Comparison of ENCODE assay signal across 17 cellular contexts in genomic region chr11:45528435-45528834, GRCh38.
A peak's percentile ranks its signal among the peaks of the same experiment; 100 is the strongest.
DNase-seq lines count a peak whose midpoint lies in the region; ATAC-seq and TF ChIP-seq lines count a peak whose summit lies in the region.
"Had no signal": no experiment of that assay in that cellular context is flagged by ENCODE, and none has a peak within 500 bp of the region (broad histone marks: within the 10 kb centered on the region; RNA-seq: fewer than 3 reads in every experiment).

No MANE protein-coding gene starts in this region.

- no peak overlapping the region for H3K4me3 Mint-ChIP-seq in activated naive CD8-positive, alpha-beta T cell treated with anti-CD3 and anti-CD28 coated beads, Interleukin-2, amount 50 U/mL, for 24 hours
- H3K4me3 Mint-ChIP-seq in activated naive CD8-positive, alpha-beta T cell treated with anti-CD3 and anti-CD28 coated beads for 36 hours: no peak overlapping the region
- H3K4me3 Mint-ChIP-seq: CD4-positive, alpha-beta T cell; HFFc6; IgD-negative memory B cell had no signal

- H3K27ac ChIP-seq in BLaER1 treated with 17β-estradiol and CSF1 and Interleukin-3, amounts not matched to agents 10 nM and 100 nM: peak overlapping the region in 1 of 11 experiments; percentile 26; a peak in 1 of 22 replicates
- H3K27ac ChIP-seq in tibial artery: no peak overlapping the region
- H3K27ac ChIP-seq: C4-2B had no signal

- H3K9me3 Mint-ChIP-seq in activated naive CD8-positive, alpha-beta T cell treated with anti-CD3 and anti-CD28 coated beads, Interleukin-2, amount 50 U/mL, for 24 hours: peaks cover 7% of the 10 kb centered on the region
- no peaks in the 10 kb centered on the region for H3K9me3 Mint-ChIP-seq in activated naive CD8-positive, alpha-beta T cell treated with anti-CD3 and anti-CD28 coated beads for 36 hours
- H3K9me3 Mint-ChIP-seq: HFFc6 had no signal

- H4K20me1 ChIP-seq in BLaER1 treated with 17β-estradiol and CSF1 and Interleukin-3, amounts not matched to agents 10 nM and 100 nM: no peaks in the 10 kb centered on the region; a peak in 1 of 22 replicates
- H4K20me1 ChIP-seq in Loucy (ENCODE audit: insufficient read depth, low read length, poor library complexity, severe bottlenecking): no peaks in the 10 kb centered on the region

- peak overlapping the region; percentile 65 for H3K27ac Mint-ChIP-seq in activated naive CD8-positive, alpha-beta T cell treated with anti-CD3 and anti-CD28 coated beads, Interleukin-2, amount 50 U/mL, for 24 hours
- H3K27ac Mint-ChIP-seq in activated naive CD8-positive, alpha-beta T cell treated with anti-CD3 and anti-CD28 coated beads for 36 hours: no peak overlapping the region
- H3K27ac Mint-ChIP-seq: CD4-positive, alpha-beta T cell; HFFc6; IgD-negative memory B cell had no signal

- H3K36me3 ChIP-seq in BLaER1 treated with 17β-estradiol and CSF1 and Interleukin-3, amounts not matched to agents 10 nM and 100 nM: no peaks in the 10 kb centered on the region
- H3K36me3 ChIP-seq in Loucy (ENCODE audit: insufficient read depth, low read length): no peaks in the 10 kb centered on the region
- no peaks in the 10 kb centered on the region for H3K36me3 ChIP-seq in tibial artery
- H3K36me3 ChIP-seq: BE2C had no signal

- peaks cover 2% of the 10 kb centered on the region for H3K27me3 Mint-ChIP-seq in activated naive CD8-positive, alpha-beta T cell treated with anti-CD3 and anti-CD28 coated beads, Interleukin-2, amount 50 U/mL, for 24 hours
- peaks cover 13% of the 10 kb centered on the region for H3K27me3 Mint-ChIP-seq in activated naive CD8-positive, alpha-beta T cell treated with anti-CD3 and anti-CD28 coated beads for 36 hours

- intact Hi-C loops in tibial artery (cut with DNase I; ENCODE audit: low total_unique reads): no loop called here

- H2AFZ ChIP-seq in Loucy (ENCODE audit: low read length): no peak overlapping the region

- DNase-seq in activated naive CD8-positive, alpha-beta T cell treated with anti-CD3 and anti-CD28 coated beads, Interleukin-2, amount 50 U/mL, for 24 hours: no peak
- no peak for DNase-seq in activated naive CD8-positive, alpha-beta T cell treated with anti-CD3 and anti-CD28 coated beads for 36 hours
- DNase-seq in left lobe of liver (ENCODE audit: low spot score): no peak
- DNase-seq in tibial artery: no peak
- DNase-seq: ACHN; BE2C; Caco-2; CD4-positive, alpha-beta T cell; GOT3; H7; HFFc6 had no signal

- H3K4me3 ChIP-seq in BLaER1 treated with 17β-estradiol and CSF1 and Interleukin-3, amounts not matched to agents 10 nM and 100 nM: no peak overlapping the region
- no peak overlapping the region for H3K4me3 ChIP-seq in Loucy (ENCODE audit: low read length, poor library complexity, severe bottlenecking)
- no peak overlapping the region for H3K4me3 ChIP-seq in tibial artery

- ATAC-seq in activated naive CD8-positive, alpha-beta T cell treated with anti-CD3 and anti-CD28 coated beads, Interleukin-2, amount 50 U/mL, for 24 hours: no peak
- ATAC-seq in left lobe of liver: peak; percentile 69
- ATAC-seq in GM19324 (IDR thresholded peaks at IDR 0.05; ENCODE audit: low FRiP score, unreplicated experiment): no peak
- ATAC-seq: HCT116 had no signal

- H3K9ac ChIP-seq in BLaER1 treated with 17β-estradiol and CSF1 and Interleukin-3, amounts not matched to agents 10 nM and 100 nM: no peak overlapping the region
- no peak overlapping the region for H3K9ac ChIP-seq in Loucy (ENCODE audit: low read depth, low read length, poor library complexity, severe bottlenecking)

- H3K4me1 Mint-ChIP-seq in activated naive CD8-positive, alpha-beta T cell treated with anti-CD3 and anti-CD28 coated beads, Interleukin-2, amount 50 U/mL, for 24 hours: peaks cover 11% of the 10 kb centered on the region
- H3K4me1 Mint-ChIP-seq in activated naive CD8-positive, alpha-beta T cell treated with anti-CD3 and anti-CD28 coated beads for 36 hours: peaks cover 6% of the 10 kb centered on the region
- H3K4me1 Mint-ChIP-seq: IgD-negative memory B cell had no signal

- TF ChIP-seq CTCF in Loucy (conservative IDR thresholded peaks at IDR 0.05; ENCODE audit: low read length) (no peak), tibial artery (IDR thresholded peaks at IDR 0.05) (no peak)

- peaks cover 0 to 10% (median 0%) of the 10 kb centered on the region in 11 experiments; a peak in 3 of 22 replicates for H3K9me3 ChIP-seq in BLaER1 treated with 17β-estradiol and CSF1 and Interleukin-3, amounts not matched to agents 10 nM and 100 nM (replicated peaks in 1 of 11)
- no peaks in the 10 kb centered on the region for H3K9me3 ChIP-seq in Loucy (ENCODE audit: insufficient read depth, low read depth, low read length)
- no peaks in the 10 kb centered on the region for H3K9me3 ChIP-seq in tibial artery
- H3K9me3 ChIP-seq: BE2C, Caco-2 had no signal

- no peaks in the 10 kb centered on the region for H3F3A ChIP-seq in Loucy (ENCODE audit: low read depth)

- H3K36me3 Mint-ChIP-seq in activated naive CD8-positive, alpha-beta T cell treated with anti-CD3 and anti-CD28 coated beads, Interleukin-2, amount 50 U/mL, for 24 hours (ENCODE audit: low read depth): no peaks in the 10 kb centered on the region
- H3K36me3 Mint-ChIP-seq in activated naive CD8-positive, alpha-beta T cell treated with anti-CD3 and anti-CD28 coated beads for 36 hours: no peaks in the 10 kb centered on the region
- H3K36me3 Mint-ChIP-seq: IgD-negative memory B cell had no signal

- no peaks in the 10 kb centered on the region for H3K27me3 ChIP-seq in BLaER1 treated with 17β-estradiol and CSF1 and Interleukin-3, amounts not matched to agents 10 nM and 100 nM
- H3K27me3 ChIP-seq in Loucy (ENCODE audit: insufficient read depth, low read length, poor library complexity, severe bottlenecking): no peaks in the 10 kb centered on the region
- H3K27me3 ChIP-seq in tibial artery: peaks cover 0 to 32% of the 10 kb centered on the region in 2 donors
- H3K27me3 ChIP-seq: BE2C had no signal

- peaks cover 0 to 23% (median 14%) of the 10 kb centered on the region in 10 experiments; a peak in 13 of 20 replicates for H3K4me1 ChIP-seq in BLaER1 treated with 17β-estradiol and CSF1 and Interleukin-3, amounts not matched to agents 10 nM and 100 nM
- H3K4me1 ChIP-seq in Loucy (ENCODE audit: insufficient read depth, low read length, poor library complexity, severe bottlenecking) (peaks cover 17% of the 10 kb centered on the region), tibial artery (no peaks in the 10 kb centered on the region)
- H3K4me1 ChIP-seq: BE2C, Caco-2 had no signal

- no peaks in the 10 kb centered on the region for H3K79me2 ChIP-seq in Loucy (ENCODE audit: insufficient read depth, low read length)

- H3K9me2 ChIP-seq in Loucy (replicated peaks; ENCODE audit: low read depth, low read length): no peaks in the 10 kb centered on the region

- peak overlapping the region in 7 of 11 experiments; percentile 31 to 70 (median 60); a peak in 13 of 22 replicates for H3K4me2 ChIP-seq in BLaER1 treated with 17β-estradiol and CSF1 and Interleukin-3, amounts not matched to agents 10 nM and 100 nM
- peak overlapping the region; percentile 45 for H3K4me2 ChIP-seq in Loucy (ENCODE audit: low read depth, low read length, poor library complexity, severe bottlenecking)
